ENCODE assay signal across 18 cellular contexts in the genomic region with DNA sequence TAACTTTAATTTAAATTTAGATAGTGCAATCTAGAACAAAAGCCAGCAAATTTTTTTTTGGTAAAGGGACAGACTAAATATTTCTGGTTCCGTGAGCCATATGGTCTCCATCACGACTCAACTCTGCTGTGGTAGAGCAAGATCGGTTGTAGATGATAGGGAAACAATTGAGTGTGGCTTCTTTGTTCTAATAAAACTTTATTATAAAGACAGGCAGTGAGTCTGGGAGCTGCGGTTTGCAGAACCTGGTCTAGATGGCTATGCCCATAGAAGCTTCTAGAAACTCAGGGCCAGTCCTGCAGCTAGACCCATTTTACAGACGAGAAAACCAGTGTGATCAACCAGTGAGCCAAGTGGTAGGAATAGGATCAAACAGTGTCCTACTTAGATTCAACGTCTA. TPM values are rescaled to one million over a fixed set of nuclear protein-coding genes. Genes with fewer than 3 reads are reported as not detected.
A peak's percentile ranks its signal among the peaks of the same experiment; 100 is the strongest.
DNase-seq lines count a peak whose midpoint lies in the region; ATAC-seq, FAIRE-seq and TF ChIP-seq lines count a peak whose summit lies in the region.
"Had no signal": no experiment of that assay in that cellular context is flagged by ENCODE, and none has a peak within 500 bp of the region (broad histone marks: within the 10 kb centered on the region; RNA-seq: fewer than 3 reads in every experiment).

No MANE protein-coding gene starts in this region.

- H3K27ac Mint-ChIP-seq in activated T-cell treated with anti-CD3 and anti-CD28 coated beads, Interleukin-2, amount 50 U/mL, for 24 hours: peak overlapping the region; percentile 18
- H3K27ac Mint-ChIP-seq: CD14-positive monocyte; CD4-positive, alpha-beta memory T cell; HFFc6; IgD-negative memory B cell had no signal

- TF ChIP-seq POLR2A in K562 (conservative IDR thresholded peaks at IDR 0.05): no peak

- H3K9me3 Mint-ChIP-seq in activated T-cell treated with anti-CD3 and anti-CD28 coated beads, Interleukin-2, amount 50 U/mL, for 24 hours: no peaks in the 10 kb centered on the region
- H3K9me3 Mint-ChIP-seq: CD14-positive monocyte, HFFc6, IgD-negative memory B cell had no signal

- CTCF ChIA-PET in K562 (lab: Yijun Ruan, JAX; ENCODE audit: low intra/inter-chr PET ratio): interaction anchor here (4.2 kb wide), 1 partner anchor 133 kb away, joined by 72 read pairs; no protein-coding TSS in a partner anchor

- H3K79me2 ChIP-seq in K562 (ENCODE audit: control insufficient read depth, insufficient read depth, low read length): peaks cover 9% of the 10 kb centered on the region

- H4K20me1 ChIP-seq in K562 (replicated peaks; ENCODE audit: control insufficient read depth, insufficient read depth, low read length): peaks cover 9% of the 10 kb centered on the region; the same call in 1 of the 2 replicates

- H3K27me3 Mint-ChIP-seq in activated T-cell treated with anti-CD3 and anti-CD28 coated beads, Interleukin-2, amount 50 U/mL, for 24 hours: no peaks in the 10 kb centered on the region
- H3K27me3 Mint-ChIP-seq: CD4-positive, alpha-beta memory T cell; IgD-negative memory B cell had no signal

- no peak for TF ChIP-seq EP300 in K562 (IDR thresholded peaks at IDR 0.05; ENCODE audit: low read length)

- TF ChIP-seq RAD21 in K562 (CRISPR knock-in tag; conservative IDR thresholded peaks at IDR 0.05 in 1 of 2, IDR thresholded peaks at IDR 0.05 in 1 of 2): no peak

- H3K36me3 ChIP-seq in K562 (ENCODE audit: control insufficient read depth, insufficient read depth, low read length): peaks cover 70% of the 10 kb centered on the region; the same call in 2 of the 3 replicates

- ATAC-seq in K562: no peak
- ATAC-seq: A549, HCT116 had no signal

- in situ Hi-C loops in K562 (cut with MboI): no loop called here

- 80% methylated on average over 6 of the region's 6 CpGs for WGBS in K562 (ENCODE audit: insufficient coverage, low coverage, missing lambda C conversion rate)

- TF ChIP-seq CTCF in K562 (IDR thresholded peaks at IDR 0.05 in 2 of 3, conservative IDR thresholded peaks at IDR 0.05 in 1 of 3; ENCODE audit: insufficient read depth in 2 of 3, low read depth in 1 of 3, low read length in 3 of 3): no peak

- H3K9me1 ChIP-seq in K562 (ENCODE audit: control insufficient read depth, insufficient read depth, low read length): no peaks in the 10 kb centered on the region

- no peaks in the 10 kb centered on the region for H3K27me3 ChIP-seq in K562 (ENCODE audit: control insufficient read depth in 2 of 2, insufficient read depth in 2 of 2, low read length in 2 of 2)
- H3K27me3 ChIP-seq: BLaER1 had no signal

- no TSS peak for BruUV-seq in K562 (replicated peaks; lab: Mats Ljungman, UMichigan)

- peaks cover 0 to 10% of the 10 kb centered on the region in 2 experiments; a peak in 2 of 5 replicates for H3K4me1 ChIP-seq in K562 (replicated peaks in 1 of 2; ENCODE audit: control insufficient read depth in 2 of 2, insufficient read depth in 2 of 2, low read length in 2 of 2)
- H3K4me1 ChIP-seq: A549 had no signal

- no peak overlapping the region for H2AFZ ChIP-seq in K562 (ENCODE audit: low read depth, low read length)

- POLR2A ChIA-PET in K562 (lab: Yijun Ruan, JAX): interaction anchor here (0.7 to 2.7 kb wide), 4 partner anchors 9 to 140 kb away, joined by 3 to 15 read pairs (median 8); a partner anchor contains a TSS

- H3K9ac ChIP-seq in K562 (ENCODE audit: insufficient read depth in 1 of 2, low read depth in 2 of 2, low read length in 2 of 2): no peak overlapping the region
- H3K9ac ChIP-seq: BLaER1 had no signal

- H3K36me3 Mint-ChIP-seq in activated T-cell treated with anti-CD3 and anti-CD28 coated beads, Interleukin-2, amount 50 U/mL, for 24 hours (ENCODE audit: low read depth): peaks cover 76% of the 10 kb centered on the region

- no peak for DNase-seq in activated T-cell treated with anti-CD3 and anti-CD28 coated beads, Interleukin-2, amount 50 U/mL, for 24 hours
- DNase-seq in activated T-cell treated with anti-CD3 and anti-CD28 coated beads, Interleukin-2, amount 50 U/mL, for 48 hours: no peak
- DNase-seq in K562 (ENCODE audit: extremely low read depth in 1 of 4, low spot score in 3 of 4) (peak in 1 of 4 experiments; percentile 5), SIG-M5 treated with dmso at 0.1 percent for 504 hours (lab: John Stamatoyannopoulos, UW; ENCODE audit: unreplicated experiment) (no peak)
- DNase-seq: CD4-positive, alpha-beta memory T cell; DMS153; DMS79; GF-D8; GOT3; H7; HFFc6 had no signal

- H3K9me3 ChIP-seq in K562 (replicated peaks; ENCODE audit: control insufficient read depth, insufficient read depth, low read depth, low read length): no peaks in the 10 kb centered on the region
- H3K9me3 ChIP-seq: A549, BLaER1 had no signal

- H3K4me3 ChIP-seq in K562: no peak overlapping the region
- H3K4me3 ChIP-seq: A549, BLaER1 had no signal

- H3K4me2 ChIP-seq in K562 (ENCODE audit: insufficient read depth, low read length): no peak overlapping the region
- H3K4me2 ChIP-seq: A549, BLaER1 had no signal

- no peak overlapping the region for H3K27ac ChIP-seq in K562 (ENCODE audit: extremely low read depth, low read depth, low read length)
- H3K27ac ChIP-seq: 22Rv1, A549, BLaER1 had no signal

- no peak overlapping the region for H3K4me3 Mint-ChIP-seq in activated T-cell treated with anti-CD3 and anti-CD28 coated beads, Interleukin-2, amount 50 U/mL, for 24 hours
- H3K4me3 Mint-ChIP-seq: CD14-positive monocyte; CD4-positive, alpha-beta memory T cell; HFFc6 had no signal

- peaks cover 3% of the 10 kb centered on the region for H3K4me1 Mint-ChIP-seq in activated T-cell treated with anti-CD3 and anti-CD28 coated beads, Interleukin-2, amount 50 U/mL, for 24 hours (ENCODE audit: low read depth)

- no peak for FAIRE-seq in K562 (lab: Jason Lieb, UNC)
- FAIRE-seq: A549, HTR-8/SVneo had no signal

- intact Hi-C loops in K562 (cut with micrococcal nuclease): no loop called here

RNA-seq across cellular contexts. Expression of a gene that starts 11.2 kb away (rescaled TPM):
- total RNA-seq in K562 (2011; cell fraction: chromatin; rRNA removed; ENCODE audit: low replicate concordance): 143 and 313 TPM in 2 replicates
- 204 and 248 TPM in 2 replicates for total RNA-seq in K562 (2011; cell fraction: nucleolus; rRNA removed)
- 196 and 198 TPM in 2 replicates for total RNA-seq in K562 (2011; cell fraction: nucleoplasm; rRNA removed)
- total RNA-seq in K562 (2014; rRNA removed): 374 and 442 TPM in 2 replicates
- 92.4 and 108 TPM in 2 replicates for total RNA-seq in K562 (2014; rRNA removed; fragmentation: Illumina TruSeq; extraction: Trizol)
- total RNA-seq in K562 (2015; rRNA removed; fragmentation: Illumina TruSeq; extraction: Trizol): 227 and 233 TPM in 2 replicates
- total RNA-seq in K562 (2021): 220 and 242 TPM in 2 replicates
- polyA plus RNA-seq in K562 (2011; rRNA removed): 298 and 334 TPM in 2 replicates
- 268 and 380 TPM in 2 replicates for polyA plus RNA-seq in K562 (2011; cell fraction: cytosol; rRNA removed)
- polyA plus RNA-seq in K562 (2011; cell fraction: nucleus; rRNA removed): 1,074 and 1,365 TPM in 2 replicates
- polyA plus RNA-seq in K562 (2012): 226 and 230 TPM in 2 replicates
- polyA plus RNA-seq in K562 (2014; fragmentation: Illumina TruSeq; extraction: Trizol): 188 and 265 TPM in 2 replicates
- polyA plus RNA-seq in K562 (2014; fragmentation: Nextera tagmentation; extraction: Ambion mirVana): 10 to 100 TPM in 1 of 2 experiments, 1 to 10 TPM in 1; 6.6 to 12.8 TPM
- 481 and 538 TPM in 2 replicates for polyA plus RNA-seq in K562 (2014; rRNA removed)
- 76.0 and 124 TPM in 2 replicates for polyA minus RNA-seq in K562 (2011; rRNA and poly(A)+ RNA removed)
- polyA minus RNA-seq in K562 (2011; cell fraction: cytosol; rRNA and poly(A)+ RNA removed): 83.3 and 94.9 TPM in 2 replicates
- polyA minus RNA-seq in K562 (2011; cell fraction: nucleus; rRNA and poly(A)+ RNA removed): 51.0 and 68.2 TPM in 2 replicates

RNA-seq across cellular contexts. Expression of a gene that starts 11.7 kb away (rescaled TPM):
- 364 and 893 TPM in 2 replicates for total RNA-seq in K562 (2011; cell fraction: chromatin; rRNA removed; ENCODE audit: low replicate concordance)
- total RNA-seq in K562 (2011; cell fraction: nucleolus; rRNA removed): 386 and 391 TPM in 2 replicates
- 314 and 336 TPM in 2 replicates for total RNA-seq in K562 (2011; cell fraction: nucleoplasm; rRNA removed)
- 132 and 147 TPM in 2 replicates for total RNA-seq in K562 (2014; rRNA removed)
- total RNA-seq in K562 (2014; rRNA removed; fragmentation: Illumina TruSeq; extraction: Trizol): 56.6 and 57.5 TPM in 2 replicates
- 85.0 and 85.9 TPM in 2 replicates for total RNA-seq in K562 (2015; rRNA removed; fragmentation: Illumina TruSeq; extraction: Trizol)
- 123 and 144 TPM in 2 replicates for total RNA-seq in K562 (2021)
- polyA plus RNA-seq in K562 (2011; rRNA removed): 51.9 and 75.4 TPM in 2 replicates
- polyA plus RNA-seq in K562 (2011; cell fraction: cytosol; rRNA removed): 57.5 and 76.1 TPM in 2 replicates
- polyA plus RNA-seq in K562 (2011; cell fraction: nucleus; rRNA removed): 548 and 794 TPM in 2 replicates
- 111 and 155 TPM in 2 replicates for polyA plus RNA-seq in K562 (2012)
- polyA plus RNA-seq in K562 (2014; fragmentation: Illumina TruSeq; extraction: Trizol): 125 and 126 TPM in 2 replicates
- 10 to 100 TPM; 15.0 to 19.9 TPM for polyA plus RNA-seq in K562 (2014; fragmentation: Nextera tagmentation; extraction: Ambion mirVana)
- polyA plus RNA-seq in K562 (2014; rRNA removed): 174 and 182 TPM in 2 replicates
- polyA minus RNA-seq in K562 (2011; rRNA and poly(A)+ RNA removed): 14.0 and 30.4 TPM in 2 replicates
- polyA minus RNA-seq in K562 (2011; cell fraction: cytosol; rRNA and poly(A)+ RNA removed): 50.7 and 53.3 TPM in 2 replicates
- polyA minus RNA-seq in K562 (2011; cell fraction: nucleus; rRNA and poly(A)+ RNA removed): 55.5 and 67.1 TPM in 2 replicates

RNA-seq across cellular contexts. Expression of a gene that starts 28.2 kb away (rescaled TPM):
- total RNA-seq in K562 (2011; cell fraction: chromatin; rRNA removed; ENCODE audit: low replicate concordance): 30.8 and 75.5 TPM in 2 replicates
- 29.5 and 33.3 TPM in 2 replicates for total RNA-seq in K562 (2011; cell fraction: nucleolus; rRNA removed)
- 27.9 and 30.0 TPM in 2 replicates for total RNA-seq in K562 (2011; cell fraction: nucleoplasm; rRNA removed)
- 4.2 and 4.7 TPM in 2 replicates for total RNA-seq in K562 (2014; rRNA removed)
- 3.2 and 3.6 TPM in 2 replicates for total RNA-seq in K562 (2014; rRNA removed; fragmentation: Illumina TruSeq; extraction: Trizol)
- 4.6 and 5.1 TPM in 2 replicates for total RNA-seq in K562 (2015; rRNA removed; fragmentation: Illumina TruSeq; extraction: Trizol)
- total RNA-seq in K562 (2021): 25.5 and 26.9 TPM in 2 replicates
- 6.0 and 7.6 TPM in 2 replicates for polyA plus RNA-seq in K562 (2011; rRNA removed)
- polyA plus RNA-seq in K562 (2011; cell fraction: cytosol; rRNA removed): 7.1 and 9.9 TPM in 2 replicates
- polyA plus RNA-seq in K562 (2011; cell fraction: nucleus; rRNA removed): 16.4 and 26.9 TPM in 2 replicates
- 12.3 and 18.3 TPM in 2 replicates for polyA plus RNA-seq in K562 (2012)
- 15.1 and 16.5 TPM in 2 replicates for polyA plus RNA-seq in K562 (2014; fragmentation: Illumina TruSeq; extraction: Trizol)
- under 1 TPM; 0.66 to 0.68 TPM for polyA plus RNA-seq in K562 (2014; fragmentation: Nextera tagmentation; extraction: Ambion mirVana)
- polyA plus RNA-seq in K562 (2014; rRNA removed): 14.2 and 14.3 TPM in 2 replicates
- 4.5 and 7.0 TPM in 2 replicates for polyA minus RNA-seq in K562 (2011; rRNA and poly(A)+ RNA removed)
- 14.0 and 20.1 TPM in 2 replicates for polyA minus RNA-seq in K562 (2011; cell fraction: cytosol; rRNA and poly(A)+ RNA removed)
- 8.8 and 9.9 TPM in 2 replicates for polyA minus RNA-seq in K562 (2011; cell fraction: nucleus; rRNA and poly(A)+ RNA removed)

RNA-seq across cellular contexts. Expression of a gene that starts 52.7 kb away (rescaled TPM):
- total RNA-seq in K562 (2011; cell fraction: chromatin; rRNA removed; ENCODE audit: low replicate concordance): 3.1 and 13.6 TPM in 2 replicates
- total RNA-seq in K562 (2011; cell fraction: nucleolus; rRNA removed): 13.3 and 15.5 TPM in 2 replicates
- 8.9 and 10.7 TPM in 2 replicates for total RNA-seq in K562 (2011; cell fraction: nucleoplasm; rRNA removed)
- total RNA-seq in K562 (2014; rRNA removed) (28.6 and 33.1 TPM in 2 replicates), K562 (2014; rRNA removed; fragmentation: Illumina TruSeq; extraction: Trizol) (12.0 and 21.3 TPM in 2 replicates), K562 (2015; rRNA removed; fragmentation: Illumina TruSeq; extraction: Trizol) (27.8 TPM in 2 replicates), K562 (2021) (39.5 and 42.2 TPM in 2 replicates)
- polyA plus RNA-seq in K562 (2011; rRNA removed) (24.2 and 25.2 TPM in 2 replicates), K562 (2014; fragmentation: Illumina TruSeq; extraction: Trizol) (21.4 and 22.2 TPM in 2 replicates), K562 (2014; fragmentation: Nextera tagmentation; extraction: Ambion mirVana) (10 to 100 TPM in 1 of 2 experiments, 1 to 10 TPM in 1; 6.5 to 10.8 TPM), K562 (2014; rRNA removed) (29.7 and 31.1 TPM in 2 replicates)
- polyA plus RNA-seq in K562 (2011; cell fraction: cytosol; rRNA removed): 24.7 and 48.2 TPM in 2 replicates
- polyA plus RNA-seq in K562 (2011; cell fraction: nucleus; rRNA removed): 13.6 and 14.4 TPM in 2 replicates
- 15.9 and 42.8 TPM in 2 replicates for polyA plus RNA-seq in K562 (2012)
- polyA minus RNA-seq in K562 (2011; rRNA and poly(A)+ RNA removed): 8.3 and 11.0 TPM in 2 replicates
- 18.0 and 18.9 TPM in 2 replicates for polyA minus RNA-seq in K562 (2011; cell fraction: cytosol; rRNA and poly(A)+ RNA removed)
- polyA minus RNA-seq in K562 (2011; cell fraction: nucleus; rRNA and poly(A)+ RNA removed): 4.7 and 5.1 TPM in 2 replicates

RNA-seq across cellular contexts. Expression of a gene that starts 58.8 kb away (rescaled TPM):
- 30.5 and 66.0 TPM in 2 replicates for total RNA-seq in K562 (2011; cell fraction: chromatin; rRNA removed; ENCODE audit: low replicate concordance)
- 39.2 and 46.7 TPM in 2 replicates for total RNA-seq in K562 (2011; cell fraction: nucleolus; rRNA removed)
- 28.3 and 42.4 TPM in 2 replicates for total RNA-seq in K562 (2011; cell fraction: nucleoplasm; rRNA removed)
- total RNA-seq in K562 (2014; rRNA removed): 30.1 and 45.1 TPM in 2 replicates
- 2.3 and 2.8 TPM in 2 replicates for total RNA-seq in K562 (2014; rRNA removed; fragmentation: Illumina TruSeq; extraction: Trizol)
- total RNA-seq in K562 (2015; rRNA removed; fragmentation: Illumina TruSeq; extraction: Trizol): 7.0 and 9.3 TPM in 2 replicates
- total RNA-seq in K562 (2021): 112 and 113 TPM in 2 replicates
- 2.4 and 4.9 TPM in 2 replicates for polyA plus RNA-seq in K562 (2011; rRNA removed)
- 3.4 and 9.5 TPM in 2 replicates for polyA plus RNA-seq in K562 (2011; cell fraction: cytosol; rRNA removed)
- polyA plus RNA-seq in K562 (2011; cell fraction: nucleus; rRNA removed): 22.5 and 41.1 TPM in 2 replicates
- polyA plus RNA-seq in K562 (2012): 39.6 and 39.8 TPM in 2 replicates
- 9.3 and 36.7 TPM in 2 replicates for polyA plus RNA-seq in K562 (2014; fragmentation: Illumina TruSeq; extraction: Trizol)
- under 1 TPM; 0.06 to 0.08 TPM for polyA plus RNA-seq in K562 (2014; fragmentation: Nextera tagmentation; extraction: Ambion mirVana)
- polyA plus RNA-seq in K562 (2014; rRNA removed): 24.6 and 29.2 TPM in 2 replicates
- polyA minus RNA-seq in K562 (2011; rRNA and poly(A)+ RNA removed): 5.8 and 8.6 TPM in 2 replicates
- polyA minus RNA-seq in K562 (2011; cell fraction: cytosol; rRNA and poly(A)+ RNA removed): 41.5 and 55.1 TPM in 2 replicates
- 14.7 and 15.3 TPM in 2 replicates for polyA minus RNA-seq in K562 (2011; cell fraction: nucleus; rRNA and poly(A)+ RNA removed)
